16 cellular contexts compared by ENCODE assay signal in the genomic region with DNA sequence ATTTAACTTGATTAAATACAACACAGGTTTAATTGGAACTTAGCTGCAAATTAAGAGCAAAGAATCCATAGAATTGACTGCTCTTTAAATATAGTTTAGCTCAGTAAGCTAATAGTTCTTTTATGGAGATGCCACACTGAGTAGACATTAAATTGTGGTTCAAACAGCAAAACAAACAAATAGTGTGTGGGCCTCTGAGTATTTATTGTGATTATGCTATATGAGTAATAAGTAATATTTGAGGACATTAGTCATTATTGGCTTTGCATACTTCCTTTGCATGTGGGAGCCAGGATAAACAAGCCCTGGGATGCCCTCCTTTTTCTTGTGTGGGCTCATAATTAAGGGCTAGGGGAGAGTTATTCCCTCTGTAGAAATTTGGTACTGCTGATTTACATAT.
DNase-seq lines count a peak whose midpoint lies in the region; ATAC-seq, FAIRE-seq and TF ChIP-seq lines count a peak whose summit lies in the region.
"Had no signal": no experiment of that assay in that cellular context is flagged by ENCODE, and none has a peak within 500 bp of the region (broad histone marks: within the 10 kb centered on the region; RNA-seq: fewer than 3 reads in every experiment).

No MANE protein-coding gene starts in this region.

- H3K56ac ChIP-seq in IMR-90 (ENCODE audit: extremely low read depth, insufficient read depth, low read length) = peak overlapping the region; percentile 94; the same call in 1 of the 2 replicates

- H2AK5ac ChIP-seq in IMR-90 (ENCODE audit: low read depth, low read length) = 0 out of 2 replicates have a peak overlapping the region, but pooled peaks have one; percentile 68

- CTCF ChIA-PET in BJ (lab: Yijun Ruan, JAX) (interaction anchor here (1.4 kb wide), 1 partner anchor 15 kb away, joined by 4 read pairs; no protein-coding TSS in a partner anchor), IMR-90 (lab: Yijun Ruan, JAX) (interaction anchor here (0.7 to 1.4 kb wide), 5 partner anchors 9 to 586 kb away, joined by 3 to 4 read pairs (median 3); no protein-coding TSS in a partner anchor)

- H3K27me3 Mint-ChIP-seq in stimulated activated naive CD8-positive, alpha-beta T cell treated with anti-CD3 and anti-CD28 coated beads, Interleukin-15, amount 100 ng/mL, for 72 hours = no peaks in the 10 kb centered on the region
- H3K27me3 Mint-ChIP-seq: activated naive CD4-positive, alpha-beta T cell treated with anti-CD3 and anti-CD28 coated beads, Interleukin-2, amount 10 ng/mL, durations not matched to agents 7 days and 5 days had no signal

- peak overlapping the region; percentile 86; the same call in 1 of the 3 replicates for H2BK15ac ChIP-seq in IMR-90 (ENCODE audit: low read depth, low read length)

- H3K4me3 ChIP-seq in BJ (ENCODE audit: low read depth, low read length) (no peak overlapping the region), IMR-90 (ENCODE audit: insufficient read depth, low read depth, low read length) (no peak overlapping the region), astrocyte of the cerebellum (ENCODE audit: low read depth, low read length) (no peak overlapping the region), keratinocyte (ENCODE audit: control insufficient read depth in 2 of 3, extremely low read depth in 1 of 3, insufficient read depth in 2 of 3, low read depth in 1 of 3, low read length in 3 of 3) (no peak overlapping the region)
- H3K4me3 ChIP-seq: upper lobe of left lung had no signal

- TF ChIP-seq POLR2A in IMR-90 (IDR thresholded peaks at IDR 0.05; ENCODE audit: low read depth, low read length) = no peak

- peaks cover 2% of the 10 kb centered on the region for H3K4me1 Mint-ChIP-seq in stimulated activated naive CD8-positive, alpha-beta T cell treated with anti-CD3 and anti-CD28 coated beads, Interleukin-15, amount 100 ng/mL, for 72 hours
- H3K4me1 Mint-ChIP-seq: activated naive CD4-positive, alpha-beta T cell treated with anti-CD3 and anti-CD28 coated beads, Interleukin-2, amount 10 ng/mL, durations not matched to agents 7 days and 5 days; CD4-positive, alpha-beta memory T cell; H9 had no signal

- BruUV-seq in IMR-90 (replicated peaks; lab: Mats Ljungman, UMichigan) = no TSS peak

- H2BK20ac ChIP-seq in IMR-90 (ENCODE audit: low read depth, low read length) = peak overlapping the region; percentile 95

- H3K18ac ChIP-seq in IMR-90 (ENCODE audit: low read depth, low read length) = peak overlapping the region; percentile 90; the same call in 1 of the 2 replicates

- H3K9me3 Mint-ChIP-seq in stimulated activated naive CD8-positive, alpha-beta T cell treated with anti-CD3 and anti-CD28 coated beads, Interleukin-15, amount 100 ng/mL, for 72 hours = no peaks in the 10 kb centered on the region
- H3K9me3 Mint-ChIP-seq: activated naive CD4-positive, alpha-beta T cell treated with anti-CD3 and anti-CD28 coated beads, Interleukin-2, amount 10 ng/mL, durations not matched to agents 7 days and 5 days; CD4-positive, alpha-beta memory T cell; H9 had no signal

- dilution Hi-C loops in IMR-90 (cut with HindIII; ENCODE audit: low sequenced_read_pairs, unreplicated experiment) = no loop called here
- dilution Hi-C loops in keratinocyte (cut with MboI; ENCODE audit: extremely low pct_ligation_motif_present, low sequenced_read_pairs) = no loop called here

- TF ChIP-seq CTCF in BJ (IDR thresholded peaks at IDR 0.05; ENCODE audit: insufficient read depth, low read depth, low read length) = no peak
- no peak for TF ChIP-seq CTCF in IMR-90 (conservative IDR thresholded peaks at IDR 0.05; ENCODE audit: low read depth, low read length)
- TF ChIP-seq CTCF in astrocyte of the cerebellum (IDR thresholded peaks at IDR 0.05; ENCODE audit: low read depth, low read length, missing control alignments) = no peak
- no peak for TF ChIP-seq CTCF in keratinocyte (optimal IDR thresholded peaks at IDR 0.05 in 1 of 3, IDR thresholded peaks at IDR 0.05 in 1 of 3, conservative IDR thresholded peaks at IDR 0.05 in 1 of 3; ENCODE audit: extremely low read depth in 1 of 3, insufficient read depth in 2 of 3, low read length in 3 of 3)

- H3K4me2 ChIP-seq in IMR-90 (ENCODE audit: low read depth, low read length) = peak overlapping the region; percentile 65; the same call in 1 of the 2 replicates
- no peak overlapping the region for H3K4me2 ChIP-seq in keratinocyte (ENCODE audit: control insufficient read depth, extremely low read depth, insufficient read depth, low read depth, low read length)

- no peak overlapping the region for H3K27ac Mint-ChIP-seq in stimulated activated naive CD8-positive, alpha-beta T cell treated with anti-CD3 and anti-CD28 coated beads, Interleukin-15, amount 100 ng/mL, for 72 hours
- H3K27ac Mint-ChIP-seq: activated naive CD4-positive, alpha-beta T cell treated with anti-CD3 and anti-CD28 coated beads, Interleukin-2, amount 10 ng/mL, durations not matched to agents 7 days and 5 days; CD4-positive, alpha-beta memory T cell; H9 had no signal

- peak overlapping the region; percentile 83 for H3K14ac ChIP-seq in IMR-90 (replicated peaks; ENCODE audit: low read depth, low read length)

- no peaks in the 10 kb centered on the region for H4K20me1 ChIP-seq in IMR-90 (ENCODE audit: insufficient read depth, low read length)
- no peaks in the 10 kb centered on the region for H4K20me1 ChIP-seq in keratinocyte (ENCODE audit: control insufficient read depth, extremely low read depth, insufficient read depth, low read length)

- H3K9ac ChIP-seq in IMR-90 (ENCODE audit: low read depth, low read length) = no peak overlapping the region; the same call in 1 of the 2 replicates
- no peak overlapping the region for H3K9ac ChIP-seq in keratinocyte (ENCODE audit: control insufficient read depth, extremely low read depth, insufficient read depth, low read length)

- no peak overlapping the region for H2AK9ac ChIP-seq in IMR-90 (replicated peaks; ENCODE audit: low read depth, low read length, poor library complexity)

- in situ Hi-C loops in IMR-90 (cut with MboI; ENCODE audit: low sequenced_read_pairs) (no loop called here), astrocyte of the cerebellum (cut with HindIII; ENCODE audit: low sequenced_read_pairs) (no loop called here)

- H3K27me3 ChIP-seq in BJ (ENCODE audit: control insufficient read depth, insufficient read depth, low read length) (no peaks in the 10 kb centered on the region), IMR-90 (ENCODE audit: control insufficient read depth, insufficient read depth, low read length) (no peaks in the 10 kb centered on the region), keratinocyte (ENCODE audit: control insufficient read depth, extremely low read depth, insufficient read depth, low read length) (no peaks in the 10 kb centered on the region)
- H3K27me3 ChIP-seq: upper lobe of left lung had no signal

- TF ChIP-seq RAD21 in IMR-90 (IDR thresholded peaks at IDR 0.05; ENCODE audit: low read length) = peak; percentile 12; the same call in 1 of the 2 replicates

- H3K36me3 ChIP-seq in BJ (ENCODE audit: control insufficient read depth, insufficient read depth, low read length) (no peaks in the 10 kb centered on the region), IMR-90 (ENCODE audit: control insufficient read depth, insufficient read depth, low read length) (no peaks in the 10 kb centered on the region), keratinocyte (ENCODE audit: control insufficient read depth in 2 of 2, extremely low read depth in 1 of 2, insufficient read depth in 2 of 2, low read length in 2 of 2) (no peaks in the 10 kb centered on the region)
- H3K36me3 ChIP-seq: upper lobe of left lung had no signal

- ATAC-seq in IMR-90 (ENCODE audit: low read depth) = peak; percentile 78
- ATAC-seq in stimulated activated naive CD8-positive, alpha-beta T cell treated with anti-CD3 and anti-CD28 coated beads, Interleukin-15, amount 100 ng/mL, for 72 hours = no peak
- no peak for ATAC-seq in GM19351 (IDR thresholded peaks at IDR 0.05; ENCODE audit: unreplicated experiment)
- ATAC-seq: right cardiac atrium had no signal

- H4K91ac ChIP-seq in IMR-90 (ENCODE audit: insufficient read depth, low read depth, low read length) = peak overlapping the region; percentile 79

- H4K8ac ChIP-seq in IMR-90 (ENCODE audit: low read depth in 2 of 2, low read length in 2 of 2) = peak overlapping the region; percentile 37 to 90

- intact Hi-C loops in IMR-90 (cut with micrococcal nuclease) = loop anchor here (1.0 to 10.0 kb wide), 3 partner anchors 127 to 588 kb away; a partner anchor contains a TSS

- H3K79me2 ChIP-seq in keratinocyte (ENCODE audit: control insufficient read depth, insufficient read depth, low read length) = no peaks in the 10 kb centered on the region

- peak overlapping the region; percentile 54; the same call in 1 of the 2 replicates for H4K5ac ChIP-seq in IMR-90 (ENCODE audit: low read depth, low read length)

- FAIRE-seq in keratinocyte (lab: Jason Lieb, UNC) = peak; percentile 56

- peaks cover 0 to 4% of the 10 kb centered on the region in 2 experiments; a peak in 1 of 4 replicates for H3K79me1 ChIP-seq in IMR-90 (ENCODE audit: low read depth in 1 of 2, low read length in 2 of 2)

- H3K23ac ChIP-seq in IMR-90 (ENCODE audit: low read depth, low read length) = peak overlapping the region; percentile 69

- peaks cover 16% of the 10 kb centered on the region for H3K9me1 ChIP-seq in IMR-90 (ENCODE audit: insufficient read depth, low read length)
- H3K9me1 ChIP-seq in keratinocyte (ENCODE audit: control insufficient read depth, extremely low read depth, insufficient read depth, low read length) = no peaks in the 10 kb centered on the region

- POLR2A ChIA-PET in BJ (lab: Charles Lee) = no interaction called here
- POLR2A ChIA-PET in IMR-90 (lab: Charles Lee; ENCODE audit: unreplicated experiment) = interaction anchor here (0.6 kb wide), 1 partner anchor 126 kb away, joined by 4 read pairs; no protein-coding TSS in a partner anchor

- DNase-seq in BJ (ENCODE audit: low read depth) (peak; percentile 66), IMR-90 (peak; percentile 87), astrocyte of the cerebellum (ENCODE audit: low read depth) (peak; percentile 50), keratinocyte (ENCODE audit: low read depth, low spot score) (no peak), HUDEP-2 (lab: John Stamatoyannopoulos, UW; ENCODE audit: unreplicated experiment in 76 of 76) (no peak)
- no peak for DNase-seq in activated CD4-positive, alpha-beta T cell treated with anti-CD3 and anti-CD28 coated beads, Interleukin-2, amount 50 U/mL, for 1 hour
- no peak for DNase-seq in stimulated activated naive CD8-positive, alpha-beta T cell treated with anti-CD3 and anti-CD28 coated beads, Interleukin-15, amount 100 ng/mL, for 72 hours
- DNase-seq: activated CD4-positive, alpha-beta T cell treated with anti-CD3 and anti-CD28 coated beads for 48 hours; activated naive CD4-positive, alpha-beta T cell treated with anti-CD3 and anti-CD28 coated beads, Interleukin-2, amount 10 ng/mL, durations not matched to agents 7 days and 5 days; CD4-positive, alpha-beta memory T cell; effector CD4-positive, alpha-beta T cell; H9; NCI-H524 treated with DMSO at 0.1 percent for 48 hours; right cardiac atrium; upper lobe of left lung had no signal

- no peaks in the 10 kb centered on the region for H3K9me3 ChIP-seq in IMR-90 (ENCODE audit: control insufficient read depth, insufficient read depth, low read length)
- no peaks in the 10 kb centered on the region for H3K9me3 ChIP-seq in keratinocyte (ENCODE audit: control insufficient read depth, low read depth, low read length)
- H3K9me3 ChIP-seq: upper lobe of left lung had no signal

- H3K27ac ChIP-seq in IMR-90 (ENCODE audit: insufficient read depth, low read length) = no peak overlapping the region
- peak overlapping the region; percentile 5 for H3K27ac ChIP-seq in keratinocyte (ENCODE audit: control insufficient read depth, insufficient read depth, low read length)
- H3K27ac ChIP-seq: upper lobe of left lung had no signal

- no peak overlapping the region for H3K4me3 Mint-ChIP-seq in stimulated activated naive CD8-positive, alpha-beta T cell treated with anti-CD3 and anti-CD28 coated beads, Interleukin-15, amount 100 ng/mL, for 72 hours
- H3K4me3 Mint-ChIP-seq: activated naive CD4-positive, alpha-beta T cell treated with anti-CD3 and anti-CD28 coated beads, Interleukin-2, amount 10 ng/mL, durations not matched to agents 7 days and 5 days; CD4-positive, alpha-beta memory T cell; H9 had no signal

- no peak overlapping the region for H2AFZ ChIP-seq in IMR-90 (replicated peaks; ENCODE audit: low read length, poor library complexity)
- H2AFZ ChIP-seq in keratinocyte (ENCODE audit: control insufficient read depth, low read length) = no peak overlapping the region

- peak overlapping the region; percentile 93 for H2BK120ac ChIP-seq in IMR-90 (ENCODE audit: low read depth, low read length)

- H2BK5ac ChIP-seq in IMR-90 (ENCODE audit: low read depth, low read length, poor library complexity, severe bottlenecking) = peak overlapping the region; percentile 98

- peak overlapping the region; percentile 79; the same call in 1 of the 2 replicates for H3K4ac ChIP-seq in IMR-90 (ENCODE audit: low read depth, low read length)

- H3K4me1 ChIP-seq in IMR-90 (ENCODE audit: control insufficient read depth, insufficient read depth, low read length) = peaks cover 13% of the 10 kb centered on the region
- peaks cover 21% of the 10 kb centered on the region for H3K4me1 ChIP-seq in keratinocyte (ENCODE audit: control insufficient read depth, extremely low read depth, insufficient read depth, low read length)
- H3K4me1 ChIP-seq: upper lobe of left lung had no signal

Comparison
In these comparisons a context has a peak if more than half of its experiments do, and no peak if none do; other contexts are left out.
1. DNase-seq: peak in BJ (single experiment), IMR-90 (single experiment) and astrocyte of the cerebellum (single experiment); none in keratinocyte (single experiment), activated CD4-positive, alpha-beta T cell treated with anti-CD3 and anti-CD28 coated beads, Interleukin-2, amount 50 U/mL, for 1 hour (single experiment), HUDEP-2 (0 of 76) and stimulated activated naive CD8-positive, alpha-beta T cell treated with anti-CD3 and anti-CD28 coated beads, Interleukin-15, amount 100 ng/mL, for 72 hours (0 of 2).